8 cellular contexts compared by ENCODE assay signal in genomic region chr17:41322264-41322902, GRCh38. TPM values are rescaled to one million over a fixed set of nuclear protein-coding genes. Genes with fewer than 3 reads are reported as not detected.
DNase-seq lines count a peak whose midpoint lies in the region.

No MANE protein-coding gene starts in this region.

- intact Hi-C loops in posterior vena cava (cut with DNase I): loop anchor here (1.0 to 10.0 kb wide), 3 partner anchors 23 to 418 kb away; partner anchors contain the start of gene KRT40 (in 1 of the 2)

- in situ Hi-C loops in HAP-1 (cut with MboI; ENCODE audit: low sequenced_read_pairs): no loop called here

- DNase-seq in COLO829 (ENCODE audit: low spot score): peak; percentile 34
- DNase-seq in HAP-1 (ENCODE audit: low spot score in 2 of 2): peak; percentile 15 to 21
- DNase-seq in NOMO-1 treated with DMSO at 0.1 percent for 48 hours (lab: John Stamatoyannopoulos, UW; ENCODE audit: unreplicated experiment): peak; percentile 60
- DNase-seq in dermis blood vessel endothelial cell: peak; percentile 68
- peak; percentile 21 for DNase-seq in midbrain (lab: John Stamatoyannopoulos, UW)
- DNase-seq in NK-92 (lab: John Stamatoyannopoulos, UW; ENCODE audit: unreplicated experiment): no peak
- no peak for DNase-seq in posterior vena cava (ENCODE audit: low spot score)
- DNase-seq in putamen (ENCODE audit: low spot score): no peak

- H3K27me3 ChIP-seq in HAP-1 (ENCODE audit: low read depth): no peaks in the 10 kb centered on the region

- H3K9me3 ChIP-seq in HAP-1: no peaks in the 10 kb centered on the region

- H3K4me1 ChIP-seq in HAP-1: no peaks in the 10 kb centered on the region

- H3K4me3 ChIP-seq in HAP-1: no peak overlapping the region

- H3K36me3 ChIP-seq in HAP-1 (replicated peaks): no peaks in the 10 kb centered on the region

RNA-seq across cellular contexts. Expression of gene KRTAP17-1, which starts 6.9 kb away (rescaled TPM):
- total RNA-seq in dermis blood vessel endothelial cell (not detected in 2 replicates), posterior vena cava (not detected)

RNA-seq across cellular contexts. Expression of gene KRTAP16-1, which starts 13.3 kb away (rescaled TPM):
- total RNA-seq in dermis blood vessel endothelial cell (0.05 TPM in 1 of 2 replicates, not detected in the other), posterior vena cava (not detected)

RNA-seq across cellular contexts. Expression of gene KRTAP29-1, which starts 19.7 kb away (rescaled TPM):
- total RNA-seq in dermis blood vessel endothelial cell: not detected in 2 replicates
- total RNA-seq in posterior vena cava: not detected

RNA-seq across cellular contexts. Expression of gene KRT33A, which starts 28.2 kb away (rescaled TPM):
- total RNA-seq in dermis blood vessel endothelial cell: not detected in 2 replicates
- total RNA-seq in posterior vena cava: not detected

RNA-seq across cellular contexts. Expression of gene KRTAP9-7, which starts 46.9 kb away (rescaled TPM):
- total RNA-seq in dermis blood vessel endothelial cell (not detected in 2 replicates), posterior vena cava (not detected)

Comparison
In these comparisons a context has a peak if more than half of its experiments do, and no peak if none do; other contexts are left out.
1. DNase-seq: peak in COLO829 (single experiment), HAP-1 (2 of 2), NOMO-1 treated with DMSO at 0.1 percent for 48 hours (single experiment), dermis blood vessel endothelial cell (single experiment) and midbrain (single experiment); none in NK-92 (single experiment), posterior vena cava (single experiment) and putamen (single experiment).